Comparison of ENCODE assay signal across 9 cellular contexts in genomic region chr5:119340597-119341218, GRCh38. TPM values are rescaled to one million over a fixed set of nuclear protein-coding genes. Genes with fewer than 3 reads are reported as not detected.
A peak's percentile ranks its signal among the peaks of the same experiment; 100 is the strongest.
DNase-seq lines count a peak whose midpoint lies in the region; ATAC-seq and TF ChIP-seq lines count a peak whose summit lies in the region.
"Had no signal": no experiment of that assay in that cellular context is flagged by ENCODE, and none has a peak within 500 bp of the region (broad histone marks: within the 10 kb centered on the region; RNA-seq: fewer than 3 reads in every experiment).

No MANE protein-coding gene starts in this region.

- peak; percentile 61 for ATAC-seq in HG03135 (IDR thresholded peaks at IDR 0.05; ENCODE audit: unreplicated experiment)
- ATAC-seq in activated B cell treated with CpG ODN at 0.5 μM for 24 hours (ENCODE audit: low read depth): peak; percentile 25

- CTCF ChIA-PET in activated B cell treated with CpG ODN at 0.5 μM for 24 hours (lab: Charles Lee): interaction anchor here (0.7 to 5.0 kb wide), 8 partner anchors 9 to 71 kb away, joined by 3 to 34 read pairs (median 4); partner anchors contain the start of gene TNFAIP8

- no peaks in the 10 kb centered on the region for H3K9me3 Mint-ChIP-seq in activated B cell treated with CpG ODN at 0.5 μM for 24 hours
- H3K9me3 Mint-ChIP-seq: nephron had no signal

- no peaks in the 10 kb centered on the region for H3K27me3 ChIP-seq in right atrium auricular region

- in situ Hi-C loops in ACHN (cut with HindIII; ENCODE audit: low pct_ligation_motif_present, low pct_unique_long_range_greater_than_20kb, low sequenced_read_pairs): no loop called here

- intact Hi-C loops in activated B cell treated with CpG ODN at 0.5 μM for 24 hours (cut with micrococcal nuclease): loop anchor here (1.0 to 5.0 kb wide), 9 partner anchors 7 to 352 kb away; partner anchors contain the start of genes DTWD2 and TNFAIP8

- peaks cover 95% of the 10 kb centered on the region for H3K4me1 Mint-ChIP-seq in activated B cell treated with CpG ODN at 0.5 μM for 24 hours

- peak overlapping the region; percentile 96 for H3K27ac Mint-ChIP-seq in activated B cell treated with CpG ODN at 0.5 μM for 24 hours

- no peaks in the 10 kb centered on the region for H3K9me3 ChIP-seq in right atrium auricular region

- peak overlapping the region; percentile 79 for H3K4me3 Mint-ChIP-seq in activated B cell treated with CpG ODN at 0.5 μM for 24 hours
- H3K4me3 Mint-ChIP-seq: nephron had no signal

- peaks cover 0 to 13% of the 10 kb centered on the region in 2 donors for H3K4me1 ChIP-seq in right atrium auricular region

- H3K27me3 Mint-ChIP-seq in activated B cell treated with CpG ODN at 0.5 μM for 24 hours: no peaks in the 10 kb centered on the region

- no peak overlapping the region for H3K4me3 ChIP-seq in right atrium auricular region

- peak; percentile 71 for DNase-seq in stimulated activated CD4-positive, alpha-beta T cell treated with anti-CD3 and anti-CD28 coated beads, Interleukin-15, amount 100 ng/mL, for 24 hours
- DNase-seq in stimulated activated CD4-positive, alpha-beta T cell treated with anti-CD3 and anti-CD28 coated beads, Interleukin-4, amount 100 ng/mL, for 1 hour: no peak
- DNase-seq in activated B cell treated with CpG ODN at 0.5 μM for 24 hours (no peak), ACHN (no peak), right atrium auricular region (ENCODE audit: low spot score) (no peak), NCI-H2081 (lab: John Stamatoyannopoulos, UW) (no peak)
- peak; percentile 66 for DNase-seq in stimulated activated CD8-positive, alpha-beta memory T cell treated with anti-CD3 and anti-CD28 coated beads, Interleukin-4, amount 100 ng/mL, for 48 hours

- TF ChIP-seq CTCF in activated B cell treated with CpG ODN at 0.5 μM for 24 hours (IDR thresholded peaks at IDR 0.05) (no peak), right atrium auricular region (IDR thresholded peaks at IDR 0.05) (no peak)

- H3K36me3 ChIP-seq in right atrium auricular region: no peaks in the 10 kb centered on the region

- peaks cover 9% of the 10 kb centered on the region for H3K36me3 Mint-ChIP-seq in activated B cell treated with CpG ODN at 0.5 μM for 24 hours (ENCODE audit: low read depth)

- H3K27ac ChIP-seq in right atrium auricular region: no peak overlapping the region

- POLR2A ChIA-PET in activated B cell treated with CpG ODN at 0.5 μM for 24 hours (lab: Charles Lee): interaction anchor here (0.6 to 18.3 kb wide), 24 partner anchors 10 to 319 kb away, joined by 3 to 388 read pairs (median 4); partner anchors contain the start of genes HSD17B4 and TNFAIP8

RNA-seq across cellular contexts. Expression of gene TNFAIP8, which starts 15.1 kb away (rescaled TPM):
- 135 and 149 TPM in 2 replicates for total RNA-seq in activated B cell treated with CpG ODN at 0.5 μM for 24 hours
- total RNA-seq in right atrium auricular region: 1 to 10 TPM; 5.6 to 8.9 TPM

Comparison
In these comparisons a context has a peak if more than half of its experiments do, and no peak if none do; other contexts are left out.
1. DNase-seq: peak in stimulated activated CD4-positive, alpha-beta T cell treated with anti-CD3 and anti-CD28 coated beads, Interleukin-15, amount 100 ng/mL, for 24 hours (single experiment) and stimulated activated CD8-positive, alpha-beta memory T cell treated with anti-CD3 and anti-CD28 coated beads, Interleukin-4, amount 100 ng/mL, for 48 hours (single experiment); none in stimulated activated CD4-positive, alpha-beta T cell treated with anti-CD3 and anti-CD28 coated beads, Interleukin-4, amount 100 ng/mL, for 1 hour (single experiment), activated B cell treated with CpG ODN at 0.5 μM for 24 hours (single experiment), ACHN (single experiment), right atrium auricular region (single experiment) and NCI-H2081 (0 of 2).
2. RNA of gene TNFAIP8, which starts 15.1 kb away (total RNA-seq): 135 to 149 TPM in activated B cell treated with CpG ODN at 0.5 μM for 24 hours; 5.6 to 8.9 TPM in right atrium auricular region; every median in the first group is over 10 times any median in the second.